9 cellular contexts compared by ENCODE assay signal in genomic region chr11:65556470-65557279, GRCh38. TPM values are rescaled to one million over a fixed set of nuclear protein-coding genes. Genes with fewer than 3 reads are reported as not detected.
DNase-seq lines count a peak whose midpoint lies in the region; ATAC-seq and TF ChIP-seq lines count a peak whose summit lies in the region.
"Had no signal": no experiment of that assay in that cellular context is flagged by ENCODE, and none has a peak within 500 bp of the region (broad histone marks: within the 10 kb centered on the region; RNA-seq: fewer than 3 reads in every experiment).

No MANE protein-coding gene starts in this region.

- peak overlapping the region; percentile 89 for H3K4me2 ChIP-seq in GM23338

- no peaks in the 10 kb centered on the region for H3K79me2 ChIP-seq in GM23338 (replicated peaks; ENCODE audit: insufficient read depth)

- DNase-seq in GM23338 (ENCODE audit: low spot score) (no peak), foreskin fibroblast (peak in 1 of 2 donors; percentile 56), hepatic stellate cell (ENCODE audit: low spot score) (no peak), head of caudate nucleus (no peak), putamen (ENCODE audit: low spot score) (no peak)
- peak; percentile 50 to 52 for DNase-seq in activated T-cell treated with anti-CD3 and anti-CD28 coated beads, Interleukin-2, amount 50 U/mL, for 48 hours
- DNase-seq: NCI-H2029 had no signal

- peak overlapping the region; percentile 83 to 87 (median 85) for H3K9ac ChIP-seq in skeletal muscle tissue (ENCODE audit: low read depth in 1 of 3, low read length in 3 of 3)

- TF ChIP-seq CTCF in GM23338 (conservative IDR thresholded peaks at IDR 0.05; ENCODE audit: low read depth in 2 of 2) = no peak
- no peak for TF ChIP-seq CTCF in foreskin fibroblast (IDR thresholded peaks at IDR 0.05; ENCODE audit: low read depth, low read length)

- H3K27me3 ChIP-seq in GM23338 (ENCODE audit: insufficient read depth) (peaks cover 59% of the 10 kb centered on the region), skeletal muscle tissue (ENCODE audit: control insufficient read depth in 3 of 3, insufficient read depth in 3 of 3, low read length in 3 of 3) (no peaks in the 10 kb centered on the region)

- H3K9me3 ChIP-seq in skeletal muscle tissue (ENCODE audit: control insufficient read depth in 3 of 3, low read length in 3 of 3) = no peaks in the 10 kb centered on the region

- H3F3A ChIP-seq in GM23338 (replicated peaks; ENCODE audit: low read depth) = peaks cover 24% of the 10 kb centered on the region; the same call in 1 of the 2 replicates

- H4K20me1 ChIP-seq in GM23338 (replicated peaks; ENCODE audit: insufficient read depth) = no peaks in the 10 kb centered on the region

- H3K36me3 Mint-ChIP-seq in GM23338 (ENCODE audit: low read depth) = no peaks in the 10 kb centered on the region; the same call in 2 of the 3 replicates

- intact Hi-C loops in head of caudate nucleus (cut with DNase I) = no loop called here

- peaks cover 60% of the 10 kb centered on the region for H3K4me1 Mint-ChIP-seq in GM23338

- H3K36me3 ChIP-seq in GM23338 (ENCODE audit: insufficient read depth) (no peaks in the 10 kb centered on the region), skeletal muscle tissue (ENCODE audit: control insufficient read depth in 3 of 3, insufficient read depth in 3 of 3, low read length in 3 of 3) (peaks cover 6 to 13% (median 9%) of the 10 kb centered on the region in 3 donors)

- no peaks in the 10 kb centered on the region for H3K9me3 Mint-ChIP-seq in GM23338

- ATAC-seq in GM23338 (no peak), GM18870 (IDR thresholded peaks at IDR 0.05; ENCODE audit: unreplicated experiment) (no peak)

- H3K27ac ChIP-seq in GM23338 (ENCODE audit: low read depth) = no peak overlapping the region
- H3K27ac ChIP-seq in skeletal muscle tissue (ENCODE audit: low read depth, low read length) = peak overlapping the region; percentile 81

- peaks cover 47% of the 10 kb centered on the region for H3K4me1 ChIP-seq in GM23338 (ENCODE audit: insufficient read depth)
- H3K4me1 ChIP-seq in skeletal muscle tissue (ENCODE audit: control insufficient read depth in 3 of 3, insufficient read depth in 3 of 3, low read length in 3 of 3) = peaks cover 64 to 70% (median 68%) of the 10 kb centered on the region in 3 donors

- H3K27ac Mint-ChIP-seq in GM23338 = no peak overlapping the region

- H3K9me2 ChIP-seq in GM23338 (ENCODE audit: insufficient read depth) = no peaks in the 10 kb centered on the region

- H3K27me3 Mint-ChIP-seq in GM23338 (ENCODE audit: insufficient read depth, low read depth, poor library complexity) = peaks cover 43% of the 10 kb centered on the region

- peak overlapping the region; percentile 72 for H3K4me3 ChIP-seq in GM23338
- H3K4me3 ChIP-seq in foreskin fibroblast (ENCODE audit: low read depth in 1 of 2, low read length in 2 of 2) = peak overlapping the region; percentile 62 to 70
- H3K4me3 ChIP-seq in skeletal muscle tissue (ENCODE audit: low read length in 3 of 3) = peak overlapping the region; percentile 55 to 66 (median 62)

- no peak overlapping the region for H2AFZ ChIP-seq in GM23338

- peak overlapping the region; percentile 75 for H3K4me3 Mint-ChIP-seq in GM23338

TF ChIP-seq in GM23338, 12 proteins besides CTCF, POLR2A, EP300 and RAD21 (continues in another document):
- TF ChIP-seq EZH2phosphoT487 (IDR thresholded peaks at IDR 0.05; ENCODE audit: unreplicated experiment) (no peak), REST (IDR thresholded peaks at IDR 0.05; ENCODE audit: unreplicated experiment) (no peak), ZNF331 (CRISPR knock-in tag; IDR thresholded peaks at IDR 0.05; ENCODE audit: low read depth) (no peak), POLR2AphosphoS5 (IDR thresholded peaks at IDR 0.05; ENCODE audit: low read depth) (no peak), ETS1 (IDR thresholded peaks at IDR 0.05) (no peak), JUNB (IDR thresholded peaks at IDR 0.05; ENCODE audit: unreplicated experiment) (no peak), STAT1 (IDR thresholded peaks at IDR 0.05; ENCODE audit: unreplicated experiment) (no peak), ZNF114 (CRISPR knock-in tag; IDR thresholded peaks at IDR 0.05) (no peak), EZH2 (IDR thresholded peaks at IDR 0.05; ENCODE audit: low read depth, unreplicated experiment) (no peak)

RNA-seq across cellular contexts. Expression of gene LTBP3, which starts 1.5 kb away (rescaled TPM):
- 29.2 and 29.8 TPM in 2 replicates for total RNA-seq in GM23338 (2014; rRNA removed; shearing (Covaris generic))
- 9.5 and 11.9 TPM in 2 replicates for polyA plus RNA-seq in GM23338 (2016; fragmentation: Nextera tagmentation; extraction: Ambion mirVana)
- total RNA-seq in skeletal muscle tissue = 32.9 TPM

RNA-seq across cellular contexts. Expression of gene ZNRD2, which starts 13.6 kb away (rescaled TPM):
- 78.1 and 78.6 TPM in 2 replicates for total RNA-seq in GM23338 (2014; rRNA removed; shearing (Covaris generic))
- polyA plus RNA-seq in GM23338 (2016; fragmentation: Nextera tagmentation; extraction: Ambion mirVana) = 140 and 148 TPM in 2 replicates
- 23.0 TPM for total RNA-seq in skeletal muscle tissue

RNA-seq across cellular contexts. Expression of gene FAM89B, which starts 15.7 kb away (rescaled TPM):
- total RNA-seq in GM23338 (2014; rRNA removed; shearing (Covaris generic)) = 16.0 and 18.2 TPM in 2 replicates
- 13.0 and 13.9 TPM in 2 replicates for polyA plus RNA-seq in GM23338 (2016; fragmentation: Nextera tagmentation; extraction: Ambion mirVana)
- total RNA-seq in skeletal muscle tissue = 14.6 TPM

RNA-seq across cellular contexts. Expression of gene EHBP1L1, which starts 19.2 kb away (rescaled TPM):
- total RNA-seq in GM23338 (2014; rRNA removed; shearing (Covaris generic)) = 10.9 and 12.6 TPM in 2 replicates
- 1.4 and 2.9 TPM in 2 replicates for polyA plus RNA-seq in GM23338 (2016; fragmentation: Nextera tagmentation; extraction: Ambion mirVana)
- total RNA-seq in skeletal muscle tissue = 157 TPM

RNA-seq across cellular contexts. Expression of gene SCYL1, which starts 31.8 kb away (rescaled TPM):
- total RNA-seq in GM23338 (2014; rRNA removed; shearing (Covaris generic)) = 55.1 and 66.1 TPM in 2 replicates
- polyA plus RNA-seq in GM23338 (2016; fragmentation: Nextera tagmentation; extraction: Ambion mirVana) = 52.7 and 61.7 TPM in 2 replicates
- total RNA-seq in skeletal muscle tissue = 36.0 TPM

Comparison
In these comparisons a context has a peak if more than half of its experiments do, and no peak if none do; other contexts are left out.
1. DNase-seq: peak in activated T-cell treated with anti-CD3 and anti-CD28 coated beads, Interleukin-2, amount 50 U/mL, for 48 hours (2 of 2); none in GM23338 (single experiment), hepatic stellate cell (single experiment), head of caudate nucleus (0 of 42) and putamen (single experiment).
2. Peak in every context shown above with its lines, with median percentiles within 50 percentile points of each other: H3K4me3 ChIP-seq.